Comparison of ENCODE assay signal across 1 cellular context in the genomic region with DNA sequence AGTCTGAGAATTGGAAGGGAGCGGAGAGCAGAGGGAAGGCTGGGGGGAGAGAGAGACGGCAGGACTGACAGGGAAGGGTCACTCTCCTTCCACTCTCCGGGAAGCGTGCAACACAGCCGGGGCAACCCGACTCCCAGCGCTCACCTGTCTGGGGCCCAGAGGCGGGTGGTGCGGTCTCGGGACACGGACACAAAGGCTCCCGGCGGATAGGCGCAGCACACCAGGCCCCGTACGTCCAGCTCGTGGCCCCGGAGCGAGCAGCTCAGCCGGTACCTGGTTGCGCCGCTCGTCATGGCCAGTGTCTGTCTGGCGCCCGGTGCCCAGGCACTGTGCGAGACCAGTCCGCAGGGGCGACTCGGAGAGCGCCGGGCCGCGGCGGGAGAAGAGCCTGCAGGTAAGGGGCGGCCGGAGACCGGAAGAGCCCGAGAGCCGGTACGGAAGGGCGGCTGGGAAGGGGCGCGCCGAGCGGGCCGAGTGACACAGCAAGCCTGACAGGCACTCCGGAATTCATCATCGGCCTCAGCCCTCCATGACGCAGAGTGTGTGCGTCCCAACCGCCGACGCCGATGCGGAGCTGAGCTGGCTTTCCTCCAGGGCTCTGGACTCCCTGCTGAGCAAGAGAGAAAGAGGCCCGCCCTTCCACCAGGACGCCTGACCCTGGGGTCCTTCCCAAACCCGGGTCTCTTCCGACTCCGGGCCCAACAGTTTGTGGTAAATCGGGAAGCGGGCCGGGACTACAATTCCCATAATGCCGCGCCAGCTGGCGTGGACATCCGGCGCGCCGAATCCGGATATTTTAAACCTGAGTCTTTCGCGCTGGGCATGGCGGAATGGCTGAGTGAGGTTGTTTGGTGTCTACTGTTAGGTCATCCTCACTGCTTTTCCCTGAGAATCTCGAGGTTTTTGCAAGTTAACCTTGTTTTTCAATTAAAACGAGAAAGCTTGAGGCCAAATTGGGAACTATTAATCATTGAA.
A peak's percentile ranks its signal among the peaks of the same experiment; 100 is the strongest.
TF ChIP-seq lines count a peak whose summit lies in the region.

PLAA (minus strand) TSS at position 490 of the 975 bp plus-strand sequence; CDS start at position 293, 197 bp downstream.

TF ChIP-seq in HEK293, 187 proteins besides CTCF, POLR2A, EP300 and RAD21 (continued from another document and continues in another):
- TF ChIP-seq ZNF76 (tag by site-specific recombination; IDR thresholded peaks at IDR 0.05; ENCODE audit: borderline replicate concordance, low read depth) (peak; percentile 89), KLF8 (tag by site-specific recombination; IDR thresholded peaks at IDR 0.05) (peak; percentile 59; the same call in 1 of the 2 replicates), ZNF510 (tag by site-specific recombination; IDR thresholded peaks at IDR 0.05; ENCODE audit: insufficient replicate concordance) (no peak), ZNF629 (tag by site-specific recombination; IDR thresholded peaks at IDR 0.05) (peak; percentile 97), ELK4 (IDR thresholded peaks at IDR 0.05; ENCODE audit: borderline replicate concordance, low read depth, low read length) (no peak; the same call in 1 of the 2 replicates), MZF1 (tag by site-specific recombination; IDR thresholded peaks at IDR 0.05; ENCODE audit: borderline replicate concordance) (no peak), HOXC10 (CRISPR knock-in tag; IDR thresholded peaks at IDR 0.05) (0 out of 2 replicates have a peak, but pooled peaks have one; percentile 45), PRDM4 (tag by site-specific recombination; IDR thresholded peaks at IDR 0.05) (no peak; the same call in 1 of the 2 replicates), ZNF202 (tag by site-specific recombination; IDR thresholded peaks at IDR 0.05; ENCODE audit: borderline replicate concordance) (no peak), ZNF221 (tag by site-specific recombination; IDR thresholded peaks at IDR 0.05; ENCODE audit: borderline replicate concordance) (no peak), ZNF580 (tag by site-specific recombination; IDR thresholded peaks at IDR 0.05) (peak; percentile 51; the same call in 1 of the 2 replicates), ZNF747 (tag by site-specific recombination; IDR thresholded peaks at IDR 0.05) (no peak), ZNF654 (tag by site-specific recombination; IDR thresholded peaks at IDR 0.05; ENCODE audit: low read depth) (no peak), ZNF311 (tag by site-specific recombination; IDR thresholded peaks at IDR 0.05; ENCODE audit: borderline replicate concordance) (no peak), ZNF274 (IDR thresholded peaks at IDR 0.05; ENCODE audit: low read length) (no peak), ZNF274 (tag by site-specific recombination; IDR thresholded peaks at IDR 0.05; ENCODE audit: borderline replicate concordance) (no peak), ZSCAN5A (tag by site-specific recombination; IDR thresholded peaks at IDR 0.05) (0 out of 2 replicates have a peak, but pooled peaks have one; percentile 47), ZNF792 (tag by site-specific recombination; IDR thresholded peaks at IDR 0.05) (no peak), ZNF530 (tag by site-specific recombination; IDR thresholded peaks at IDR 0.05; ENCODE audit: low read depth) (no peak), FEZF1 (tag by site-specific recombination; IDR thresholded peaks at IDR 0.05) (no peak; the same call in 1 of the 2 replicates), RBAK (tag by site-specific recombination; IDR thresholded peaks at IDR 0.05) (no peak), SP2 (tag by site-specific recombination; IDR thresholded peaks at IDR 0.05) (peak; percentile 72), ZEB2 (tag by site-specific recombination; IDR thresholded peaks at IDR 0.05) (peak; percentile 73), ZNF350 (tag by site-specific recombination; IDR thresholded peaks at IDR 0.05) (no peak), KLF1 (tag by site-specific recombination; IDR thresholded peaks at IDR 0.05) (peak; percentile 65), SCRT1 (tag by site-specific recombination; IDR thresholded peaks at IDR 0.05; ENCODE audit: borderline replicate concordance) (no peak), ZNF544 (tag by site-specific recombination; IDR thresholded peaks at IDR 0.05) (no peak), ZNF837 (tag by site-specific recombination; IDR thresholded peaks at IDR 0.05) (no peak), ZNF114 (tag by site-specific recombination; IDR thresholded peaks at IDR 0.05) (no peak), ZNF214 (tag by site-specific recombination; IDR thresholded peaks at IDR 0.05; ENCODE audit: borderline replicate concordance) (no peak), ZSCAN16 (tag by site-specific recombination; IDR thresholded peaks at IDR 0.05) (no peak), ZNF423 (tag by site-specific recombination; IDR thresholded peaks at IDR 0.05) (no peak), ZFP3 (tag by site-specific recombination; IDR thresholded peaks at IDR 0.05; ENCODE audit: low read depth) (no peak), WT1 (tag by site-specific recombination; IDR thresholded peaks at IDR 0.05) (no peak), ZNF514 (tag by site-specific recombination; IDR thresholded peaks at IDR 0.05) (no peak), ZNF501 (tag by site-specific recombination; IDR thresholded peaks at IDR 0.05) (peak; percentile 82)
- TF ChIP-seq, protein P1, sequence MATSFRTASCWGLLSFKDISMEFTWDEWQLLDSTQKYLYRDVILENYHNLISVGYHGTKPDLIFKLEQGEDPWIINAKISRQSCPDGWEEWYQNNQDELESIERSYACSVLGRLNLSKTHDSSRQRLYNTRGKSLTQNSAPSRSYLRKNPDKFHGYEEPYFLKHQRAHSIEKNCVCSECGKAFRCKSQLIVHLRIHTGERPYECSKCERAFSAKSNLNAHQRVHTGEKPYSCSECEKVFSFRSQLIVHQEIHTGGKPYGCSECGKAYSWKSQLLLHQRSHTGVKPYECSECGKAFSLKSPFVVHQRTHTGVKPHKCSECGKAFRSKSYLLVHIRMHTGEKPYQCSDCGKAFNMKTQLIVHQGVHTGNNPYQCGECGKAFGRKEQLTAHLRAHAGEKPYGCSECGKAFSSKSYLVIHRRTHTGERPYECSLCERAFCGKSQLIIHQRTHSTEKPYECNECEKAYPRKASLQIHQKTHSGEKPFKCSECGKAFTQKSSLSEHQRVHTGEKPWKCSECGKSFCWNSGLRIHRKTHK (tag by site-specific recombination; IDR thresholded peaks at IDR 0.05) = no peak
- TF ChIP-seq, protein P2, sequence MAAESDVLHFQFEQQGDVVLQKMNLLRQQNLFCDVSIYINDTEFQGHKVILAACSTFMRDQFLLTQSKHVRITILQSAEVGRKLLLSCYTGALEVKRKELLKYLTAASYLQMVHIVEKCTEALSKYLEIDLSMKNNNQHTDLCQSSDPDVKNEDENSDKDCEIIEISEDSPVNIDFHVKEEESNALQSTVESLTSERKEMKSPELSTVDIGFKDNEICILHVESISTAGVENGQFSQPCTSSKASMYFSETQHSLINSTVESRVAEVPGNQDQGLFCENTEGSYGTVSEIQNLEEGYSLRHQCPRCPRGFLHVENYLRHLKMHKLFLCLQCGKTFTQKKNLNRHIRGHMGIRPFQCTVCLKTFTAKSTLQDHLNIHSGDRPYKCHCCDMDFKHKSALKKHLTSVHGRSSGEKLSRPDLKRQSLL (tag by site-specific recombination; IDR thresholded peaks at IDR 0.05) = no peak
- TF ChIP-seq, protein P3, sequence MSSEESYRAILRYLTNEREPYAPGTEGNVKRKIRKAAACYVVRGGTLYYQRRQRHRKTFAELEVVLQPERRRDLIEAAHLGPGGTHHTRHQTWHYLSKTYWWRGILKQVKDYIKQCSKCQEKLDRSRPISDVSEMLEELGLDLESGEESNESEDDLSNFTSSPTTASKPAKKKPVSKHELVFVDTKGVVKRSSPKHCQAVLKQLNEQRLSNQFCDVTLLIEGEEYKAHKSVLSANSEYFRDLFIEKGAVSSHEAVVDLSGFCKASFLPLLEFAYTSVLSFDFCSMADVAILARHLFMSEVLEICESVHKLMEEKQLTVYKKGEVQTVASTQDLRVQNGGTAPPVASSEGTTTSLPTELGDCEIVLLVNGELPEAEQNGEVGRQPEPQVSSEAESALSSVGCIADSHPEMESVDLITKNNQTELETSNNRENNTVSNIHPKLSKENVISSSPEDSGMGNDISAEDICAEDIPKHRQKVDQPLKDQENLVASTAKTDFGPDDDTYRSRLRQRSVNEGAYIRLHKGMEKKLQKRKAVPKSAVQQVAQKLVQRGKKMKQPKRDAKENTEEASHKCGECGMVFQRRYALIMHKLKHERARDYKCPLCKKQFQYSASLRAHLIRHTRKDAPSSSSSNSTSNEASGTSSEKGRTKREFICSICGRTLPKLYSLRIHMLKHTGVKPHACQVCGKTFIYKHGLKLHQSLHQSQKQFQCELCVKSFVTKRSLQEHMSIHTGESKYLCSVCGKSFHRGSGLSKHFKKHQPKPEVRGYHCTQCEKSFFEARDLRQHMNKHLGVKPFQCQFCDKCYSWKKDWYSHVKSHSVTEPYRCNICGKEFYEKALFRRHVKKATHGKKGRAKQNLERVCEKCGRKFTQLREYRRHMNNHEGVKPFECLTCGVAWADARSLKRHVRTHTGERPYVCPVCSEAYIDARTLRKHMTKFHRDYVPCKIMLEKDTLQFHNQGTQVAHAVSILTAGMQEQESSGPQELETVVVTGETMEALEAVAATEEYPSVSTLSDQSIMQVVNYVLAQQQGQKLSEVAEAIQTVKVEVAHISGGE (tag by site-specific recombination; conservative IDR thresholded peaks at IDR 0.05; ENCODE audit: low read depth) = peak; percentile 93
- TF ChIP-seq, protein P4, sequence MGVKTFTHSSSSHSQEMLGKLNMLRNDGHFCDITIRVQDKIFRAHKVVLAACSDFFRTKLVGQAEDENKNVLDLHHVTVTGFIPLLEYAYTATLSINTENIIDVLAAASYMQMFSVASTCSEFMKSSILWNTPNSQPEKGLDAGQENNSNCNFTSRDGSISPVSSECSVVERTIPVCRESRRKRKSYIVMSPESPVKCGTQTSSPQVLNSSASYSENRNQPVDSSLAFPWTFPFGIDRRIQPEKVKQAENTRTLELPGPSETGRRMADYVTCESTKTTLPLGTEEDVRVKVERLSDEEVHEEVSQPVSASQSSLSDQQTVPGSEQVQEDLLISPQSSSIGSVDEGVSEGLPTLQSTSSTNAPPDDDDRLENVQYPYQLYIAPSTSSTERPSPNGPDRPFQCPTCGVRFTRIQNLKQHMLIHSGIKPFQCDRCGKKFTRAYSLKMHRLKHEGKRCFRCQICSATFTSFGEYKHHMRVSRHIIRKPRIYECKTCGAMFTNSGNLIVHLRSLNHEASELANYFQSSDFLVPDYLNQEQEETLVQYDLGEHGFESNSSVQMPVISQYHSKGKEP (tag by site-specific recombination; IDR thresholded peaks at IDR 0.05) = no peak
- TF ChIP-seq, protein P5, sequence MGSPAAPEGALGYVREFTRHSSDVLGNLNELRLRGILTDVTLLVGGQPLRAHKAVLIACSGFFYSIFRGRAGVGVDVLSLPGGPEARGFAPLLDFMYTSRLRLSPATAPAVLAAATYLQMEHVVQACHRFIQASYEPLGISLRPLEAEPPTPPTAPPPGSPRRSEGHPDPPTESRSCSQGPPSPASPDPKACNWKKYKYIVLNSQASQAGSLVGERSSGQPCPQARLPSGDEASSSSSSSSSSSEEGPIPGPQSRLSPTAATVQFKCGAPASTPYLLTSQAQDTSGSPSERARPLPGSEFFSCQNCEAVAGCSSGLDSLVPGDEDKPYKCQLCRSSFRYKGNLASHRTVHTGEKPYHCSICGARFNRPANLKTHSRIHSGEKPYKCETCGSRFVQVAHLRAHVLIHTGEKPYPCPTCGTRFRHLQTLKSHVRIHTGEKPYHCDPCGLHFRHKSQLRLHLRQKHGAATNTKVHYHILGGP (tag by site-specific recombination; IDR thresholded peaks at IDR 0.05) = no peak
- TF ChIP-seq, protein P6, sequence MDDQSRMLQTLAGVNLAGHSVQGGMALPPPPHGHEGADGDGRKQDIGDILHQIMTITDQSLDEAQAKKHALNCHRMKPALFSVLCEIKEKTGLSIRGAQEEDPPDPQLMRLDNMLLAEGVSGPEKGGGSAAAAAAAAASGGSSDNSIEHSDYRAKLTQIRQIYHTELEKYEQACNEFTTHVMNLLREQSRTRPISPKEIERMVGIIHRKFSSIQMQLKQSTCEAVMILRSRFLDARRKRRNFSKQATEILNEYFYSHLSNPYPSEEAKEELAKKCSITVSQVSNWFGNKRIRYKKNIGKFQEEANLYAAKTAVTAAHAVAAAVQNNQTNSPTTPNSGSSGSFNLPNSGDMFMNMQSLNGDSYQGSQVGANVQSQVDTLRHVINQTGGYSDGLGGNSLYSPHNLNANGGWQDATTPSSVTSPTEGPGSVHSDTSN (CRISPR knock-in tag; IDR thresholded peaks at IDR 0.05) = no peak
